ENCODE assay signal across 1 cellular context in genomic region chr11:113577356-113578163, GRCh38.
TF ChIP-seq lines count a peak whose summit lies in the region.

No MANE protein-coding gene starts in this region.

TF ChIP-seq in H1, 55 proteins besides CTCF, POLR2A, EP300 and RAD21 (continued from another document):
- TF ChIP-seq ATF2 (IDR thresholded peaks at IDR 0.05; ENCODE audit: low read length) (no peak), SRF (IDR thresholded peaks at IDR 0.05; ENCODE audit: low read depth, low read length) (no peak), SAP30 (IDR thresholded peaks at IDR 0.05; ENCODE audit: insufficient read depth, insufficient replicate concordance, low read length) (no peak), TCF12 (IDR thresholded peaks at IDR 0.05; ENCODE audit: low read depth, low read length) (no peak), NRF1 (IDR thresholded peaks at IDR 0.05; ENCODE audit: low read depth, low read length) (no peak), CHD7 (IDR thresholded peaks at IDR 0.05; ENCODE audit: insufficient replicate concordance, low read length) (no peak), SIX5 (IDR thresholded peaks at IDR 0.05; ENCODE audit: low read depth, low read length) (no peak), SUZ12 (IDR thresholded peaks at IDR 0.05; ENCODE audit: low read length) (no peak), JUND (IDR thresholded peaks at IDR 0.05; ENCODE audit: low read length) (no peak), YY1 (IDR thresholded peaks at IDR 0.05; ENCODE audit: low read depth, low read length) (no peak), KDM4A (IDR thresholded peaks at IDR 0.05; ENCODE audit: low read depth, low read length, severe bottlenecking) (no peak), GABPA (IDR thresholded peaks at IDR 0.05; ENCODE audit: borderline replicate concordance, insufficient read depth, low read length) (no peak)
